Comparison of ENCODE assay signal across 1 cellular context in the genomic region with DNA sequence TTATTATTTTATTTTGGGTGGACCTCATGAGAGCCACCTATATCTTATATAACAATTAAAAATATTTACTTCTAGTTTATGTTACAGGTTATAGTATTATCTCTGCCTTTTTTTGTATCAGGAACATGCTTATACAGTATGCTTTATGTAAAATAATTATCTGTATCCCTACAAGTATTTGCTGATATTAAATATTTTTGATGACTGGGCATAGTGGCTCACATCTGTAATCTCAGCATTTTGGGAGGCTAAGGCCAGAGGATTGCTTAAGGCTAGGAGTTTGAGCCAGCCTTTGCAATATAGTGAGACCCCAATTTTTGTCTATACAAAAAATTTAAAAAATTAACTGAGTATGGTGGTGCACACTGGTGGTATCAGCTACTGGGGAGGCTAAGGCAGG.
A peak's percentile ranks its signal among the peaks of the same experiment; 100 is the strongest.
TF ChIP-seq lines count a peak whose summit lies in the region.

No MANE protein-coding gene starts in this region.

TF ChIP-seq in HepG2, 621 proteins besides CTCF, POLR2A, EP300 and RAD21:
- peak; percentile 80 for TF ChIP-seq MAFF (IDR thresholded peaks at IDR 0.05; ENCODE audit: low read depth, low read length)
- TF ChIP-seq ZNF12 (CRISPR knock-in tag; IDR thresholded peaks at IDR 0.05) = no peak
- peak; percentile 79 to 86 for TF ChIP-seq MAFK (conservative IDR thresholded peaks at IDR 0.05 in 1 of 2, IDR thresholded peaks at IDR 0.05 in 1 of 2; ENCODE audit: low read length in 2 of 2)
- TF ChIP-seq FOXP1 (IDR thresholded peaks at IDR 0.05) = no peak
- no peak for TF ChIP-seq FOXP1 (CRISPR knock-in tag; IDR thresholded peaks at IDR 0.05)
- TF ChIP-seq, protein P1, sequence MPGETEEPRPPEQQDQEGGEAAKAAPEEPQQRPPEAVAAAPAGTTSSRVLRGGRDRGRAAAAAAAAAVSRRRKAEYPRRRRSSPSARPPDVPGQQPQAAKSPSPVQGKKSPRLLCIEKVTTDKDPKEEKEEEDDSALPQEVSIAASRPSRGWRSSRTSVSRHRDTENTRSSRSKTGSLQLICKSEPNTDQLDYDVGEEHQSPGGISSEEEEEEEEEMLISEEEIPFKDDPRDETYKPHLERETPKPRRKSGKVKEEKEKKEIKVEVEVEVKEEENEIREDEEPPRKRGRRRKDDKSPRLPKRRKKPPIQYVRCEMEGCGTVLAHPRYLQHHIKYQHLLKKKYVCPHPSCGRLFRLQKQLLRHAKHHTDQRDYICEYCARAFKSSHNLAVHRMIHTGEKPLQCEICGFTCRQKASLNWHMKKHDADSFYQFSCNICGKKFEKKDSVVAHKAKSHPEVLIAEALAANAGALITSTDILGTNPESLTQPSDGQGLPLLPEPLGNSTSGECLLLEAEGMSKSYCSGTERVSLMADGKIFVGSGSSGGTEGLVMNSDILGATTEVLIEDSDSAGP (CRISPR knock-in tag; IDR thresholded peaks at IDR 0.05; ENCODE audit: borderline replicate concordance) = no peak
